10 cellular contexts compared by ENCODE assay signal in the genomic region with DNA sequence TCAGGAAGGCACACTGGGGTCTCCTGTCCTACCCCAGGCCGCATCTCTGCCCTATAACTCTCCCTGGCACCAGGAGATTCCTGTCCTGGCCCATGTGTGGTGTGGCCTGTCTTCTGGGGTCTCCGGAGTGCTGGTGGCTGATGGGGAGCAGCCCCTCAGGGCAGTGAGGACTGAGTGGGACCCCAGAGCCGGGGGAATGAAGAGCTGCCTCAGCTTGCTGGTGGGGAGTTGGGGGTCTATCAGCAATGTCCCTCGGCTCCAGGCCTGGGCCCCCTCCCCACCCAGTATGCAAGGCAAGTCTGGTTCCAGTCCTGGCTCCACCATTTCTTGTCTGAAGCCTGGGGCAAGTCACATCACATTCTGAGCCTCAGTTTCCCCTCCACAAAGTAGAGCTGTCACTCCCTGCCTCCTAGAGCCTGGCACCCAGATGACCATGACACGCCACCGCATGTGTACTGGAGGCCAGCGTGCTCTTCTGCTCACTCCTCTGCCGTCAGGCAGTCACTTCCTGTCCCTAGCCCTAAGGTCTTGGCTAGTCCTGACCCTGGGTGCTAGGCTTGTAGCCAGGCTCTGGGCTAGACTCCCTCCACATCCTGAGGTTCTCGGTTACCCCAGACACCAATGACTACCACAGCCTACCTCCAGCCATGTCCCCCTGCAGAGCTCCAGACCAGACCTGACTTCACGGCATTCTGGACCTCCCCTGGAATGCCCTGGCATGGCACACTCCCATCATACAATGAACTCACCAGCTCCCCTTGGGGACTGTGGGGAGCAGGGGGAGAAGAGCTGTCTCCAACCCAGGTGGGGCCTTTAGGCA. TPM values are rescaled to one million over a fixed set of nuclear protein-coding genes. Genes with fewer than 3 reads are reported as not detected.
DNase-seq lines count a peak whose midpoint lies in the region; ATAC-seq, FAIRE-seq and TF ChIP-seq lines count a peak whose summit lies in the region.
"Had no signal": no experiment of that assay in that cellular context is flagged by ENCODE, and none has a peak within 500 bp of the region (broad histone marks: within the 10 kb centered on the region; RNA-seq: fewer than 3 reads in every experiment).

No MANE protein-coding gene starts in this region.

- peaks cover 6% of the 10 kb centered on the region; the same call in 1 of the 2 replicates for H4K20me1 ChIP-seq in HepG2 (ENCODE audit: insufficient read depth, low read length)

- H3K27ac Mint-ChIP-seq in activated T-helper 1 cell treated with anti-CD3 and anti-CD28 coated beads, Interleukin-12 subunit alpha, Interleukin-12 subunit beta, Interleukin-2, Interleukin-4 antibody, amounts not matched to agents 30 ng/mL and 10 ng/mL and 1 ng/mL, durations not matched to agents 14 hours and 24 hours and 36 hours, result peak overlapping the region; percentile 24
- H3K27ac Mint-ChIP-seq in memory B cell, result peak overlapping the region; percentile 98

- TF ChIP-seq EP300 in HepG2 (IDR thresholded peaks at IDR 0.05; ENCODE audit: low read depth in 2 of 2, low read length in 2 of 2) (no peak), HepG2 (CRISPR knock-in tag; IDR thresholded peaks at IDR 0.05; ENCODE audit: borderline replicate concordance) (no peak)

- H3K9ac ChIP-seq in liver (ENCODE audit: low read depth in 1 of 2, low read length in 2 of 2) (no peak overlapping the region), HepG2 (ENCODE audit: insufficient read depth, low read depth, low read length) (no peak overlapping the region)

- no peak for ATAC-seq in HepG2
- ATAC-seq in memory B cell (ENCODE audit: low read depth), result no peak
- ATAC-seq in GM21717 (IDR thresholded peaks at IDR 0.05; ENCODE audit: unreplicated experiment), result no peak
- ATAC-seq in HG02973 (IDR thresholded peaks at IDR 0.05; ENCODE audit: unreplicated experiment), result no peak

- no peaks in the 10 kb centered on the region for H3K9me3 Mint-ChIP-seq in activated T-helper 1 cell treated with anti-CD3 and anti-CD28 coated beads, Interleukin-12 subunit alpha, Interleukin-12 subunit beta, Interleukin-2, Interleukin-4 antibody, amounts not matched to agents 30 ng/mL and 10 ng/mL and 1 ng/mL, durations not matched to agents 14 hours and 24 hours and 36 hours
- no peaks in the 10 kb centered on the region for H3K9me3 Mint-ChIP-seq in memory B cell

- POLR2A ChIA-PET in HepG2 (lab: Yijun Ruan, JAX), result no interaction called here

- H3K36me3 ChIP-seq in liver (ENCODE audit: control insufficient read depth in 4 of 4, insufficient read depth in 3 of 4, low read depth in 1 of 4, low read length in 3 of 4) (no peaks in the 10 kb centered on the region), HepG2 (replicated peaks in 1 of 2; ENCODE audit: control insufficient read depth in 1 of 2, insufficient read depth in 2 of 2, low read length in 2 of 2) (peaks cover 5 to 32% of the 10 kb centered on the region in 2 experiments; a peak in 4 of 5 replicates)
- H3K36me3 ChIP-seq: SJCRH30 had no signal

- no peak overlapping the region for H2AFZ ChIP-seq in HepG2 (ENCODE audit: low read length)

- H3K27me3 ChIP-seq in liver (ENCODE audit: control insufficient read depth in 4 of 4, insufficient read depth in 4 of 4, low read length in 3 of 4), result no peaks in the 10 kb centered on the region
- no peaks in the 10 kb centered on the region for H3K27me3 ChIP-seq in HepG2 (ENCODE audit: control insufficient read depth in 1 of 2, insufficient read depth in 2 of 2, low read length in 2 of 2)
- H3K27me3 ChIP-seq: SJCRH30 had no signal

- no peak for TF ChIP-seq RAD21 in liver (IDR thresholded peaks at IDR 0.05)
- TF ChIP-seq RAD21 in HepG2 (CRISPR knock-in tag; IDR thresholded peaks at IDR 0.05), result no peak

- H3K79me2 ChIP-seq in HepG2 (ENCODE audit: insufficient read depth, low read length), result peaks cover 86% of the 10 kb centered on the region

- H3K36me3 Mint-ChIP-seq in activated T-helper 1 cell treated with anti-CD3 and anti-CD28 coated beads, Interleukin-12 subunit alpha, Interleukin-12 subunit beta, Interleukin-2, Interleukin-4 antibody, amounts not matched to agents 30 ng/mL and 10 ng/mL and 1 ng/mL, durations not matched to agents 14 hours and 24 hours and 36 hours (ENCODE audit: low read depth), result peaks cover 5% of the 10 kb centered on the region
- peaks cover 4% of the 10 kb centered on the region for H3K36me3 Mint-ChIP-seq in memory B cell

- H3K4me1 ChIP-seq in liver (ENCODE audit: control insufficient read depth in 4 of 4, insufficient read depth in 4 of 4, low read length in 3 of 4) (peaks cover 6 to 23% (median 11%) of the 10 kb centered on the region in 4 donors), HepG2 (ENCODE audit: insufficient read depth, low read length) (peaks cover 64% of the 10 kb centered on the region)

- 83% methylated on average over 10 of the region's 10 CpGs for whole genome bisulfite sequencing in liver
- WGBS in HepG2 (ENCODE audit: low lambda C conversion rate), result 98% methylated on average over 8 of the region's 10 CpGs

- H3K4me3 ChIP-seq in liver (ENCODE audit: low read depth in 1 of 3, low read length in 3 of 3) (no peak overlapping the region), HepG2 (replicated peaks in 1 of 3; ENCODE audit: insufficient read depth in 1 of 3, low read depth in 2 of 3, low read length in 3 of 3) (no peak overlapping the region)
- H3K4me3 ChIP-seq: SJCRH30 had no signal

- in situ Hi-C loops in HepG2 (cut with HindIII; ENCODE audit: extremely low pct_ligation_motif_present, low pct_unique_long_range_greater_than_20kb), result no loop called here

- no peak overlapping the region for H3K4me3 Mint-ChIP-seq in activated T-helper 1 cell treated with anti-CD3 and anti-CD28 coated beads, Interleukin-12 subunit alpha, Interleukin-12 subunit beta, Interleukin-2, Interleukin-4 antibody, amounts not matched to agents 30 ng/mL and 10 ng/mL and 1 ng/mL, durations not matched to agents 14 hours and 24 hours and 36 hours
- H3K4me3 Mint-ChIP-seq in memory B cell, result peak overlapping the region; percentile 91

- TF ChIP-seq CTCF in liver (IDR thresholded peaks at IDR 0.05; ENCODE audit: low read depth, low read length, missing input control) (no peak), HepG2 (CRISPR knock-in tag; IDR thresholded peaks at IDR 0.05) (no peak)

- DNase-seq in HepG2 (ENCODE audit: low spot score), result no peak
- no peak for DNase-seq in activated T-helper 1 cell treated with anti-CD3 and anti-CD28 coated beads, Interleukin-12 subunit alpha, Interleukin-12 subunit beta, Interleukin-2, Interleukin-4 antibody, amounts not matched to agents 30 ng/mL and 10 ng/mL and 1 ng/mL, durations not matched to agents 14 hours and 24 hours and 36 hours (ENCODE audit: low spot score)
- no peak for DNase-seq in memory B cell (ENCODE audit: low spot score in 2 of 2)
- no peak for DNase-seq in stimulated activated naive CD4-positive, alpha-beta T cell (lab: John Stamatoyannopoulos, UW)
- DNase-seq in anterior cingulate cortex (lab: John Stamatoyannopoulos, UW), result no peak
- DNase-seq: SJCRH30 had no signal

- intact Hi-C loops in HepG2 (cut with micrococcal nuclease; ENCODE audit: unreplicated experiment), result no loop called here
- intact Hi-C loops in activated T-helper 1 cell treated with anti-CD3 and anti-CD28 coated beads, Interleukin-12 subunit alpha, Interleukin-12 subunit beta, Interleukin-2, Interleukin-4 antibody, amounts not matched to agents 30 ng/mL and 10 ng/mL and 1 ng/mL, durations not matched to agents 14 hours and 24 hours and 36 hours (cut with micrococcal nuclease), result no loop called here

- no peaks in the 10 kb centered on the region for H3K27me3 Mint-ChIP-seq in activated T-helper 1 cell treated with anti-CD3 and anti-CD28 coated beads, Interleukin-12 subunit alpha, Interleukin-12 subunit beta, Interleukin-2, Interleukin-4 antibody, amounts not matched to agents 30 ng/mL and 10 ng/mL and 1 ng/mL, durations not matched to agents 14 hours and 24 hours and 36 hours (ENCODE audit: insufficient read depth)
- no peaks in the 10 kb centered on the region for H3K27me3 Mint-ChIP-seq in memory B cell

- BruUV-seq in HepG2 (replicated peaks; lab: Mats Ljungman, UMichigan), result no TSS peak

- no peaks in the 10 kb centered on the region for H3K9me3 ChIP-seq in liver (ENCODE audit: control insufficient read depth in 4 of 4, low read length in 3 of 4)
- no peaks in the 10 kb centered on the region for H3K9me3 ChIP-seq in HepG2 (ENCODE audit: low read length)
- H3K9me3 ChIP-seq: SJCRH30 had no signal

- H3K4me2 ChIP-seq in HepG2 (ENCODE audit: low read depth, low read length), result no peak overlapping the region

- no peak for TF ChIP-seq POLR2A in HepG2 (IDR thresholded peaks at IDR 0.05; ENCODE audit: insufficient read depth in 1 of 2, low read depth in 2 of 2, low read length in 2 of 2)

- peak overlapping the region; percentile 33 to 84 for H3K27ac ChIP-seq in liver (ENCODE audit: low read depth in 1 of 2, low read length in 2 of 2)
- H3K27ac ChIP-seq in HepG2 (ENCODE audit: extremely low read length, insufficient read depth, low read length), result no peak overlapping the region
- H3K27ac ChIP-seq: C4-2B, SJCRH30 had no signal

- CTCF ChIA-PET in HepG2 (lab: Yijun Ruan, JAX; ENCODE audit: low intra/inter-chr PET ratio, low total read pairs), result no interaction called here

- peaks cover 56% of the 10 kb centered on the region for H3K4me1 Mint-ChIP-seq in activated T-helper 1 cell treated with anti-CD3 and anti-CD28 coated beads, Interleukin-12 subunit alpha, Interleukin-12 subunit beta, Interleukin-2, Interleukin-4 antibody, amounts not matched to agents 30 ng/mL and 10 ng/mL and 1 ng/mL, durations not matched to agents 14 hours and 24 hours and 36 hours (ENCODE audit: low read depth)
- peaks cover 79% of the 10 kb centered on the region for H3K4me1 Mint-ChIP-seq in memory B cell

- FAIRE-seq in HepG2 (lab: Jason Lieb, UNC), result no peak

RNA-seq across cellular contexts. Expression of a gene that starts 12.8 kb away (rescaled TPM):
- total RNA-seq in liver (10 to 100 TPM; 59.8 to 77.8 TPM), HepG2 (2016; rRNA removed; fragmentation: Illumina TruSeq; extraction: Trizol) (55.2 and 55.5 TPM in 2 replicates)
- polyA plus RNA-seq in liver (10 to 100 TPM; 14.4 to 27.2 TPM), HepG2 (2011; rRNA removed) (43.2 and 64.0 TPM in 2 replicates)
- 21.9 TPM in 2 replicates for total RNA-seq in HepG2 (2016; cell fraction: cytosol; rRNA removed; fragmentation: Illumina TruSeq; extraction: Trizol; ENCODE audit: low read depth)
- 49.1 and 52.3 TPM in 2 replicates for total RNA-seq in HepG2 (2016; cell fraction: insoluble cytoplasmic fraction; rRNA removed; fragmentation: Illumina TruSeq; extraction: Trizol)
- 15.6 and 18.1 TPM in 2 replicates for total RNA-seq in HepG2 (2016; cell fraction: membrane; rRNA removed; fragmentation: Illumina TruSeq; extraction: Trizol)
- 76.5 and 77.3 TPM in 2 replicates for total RNA-seq in HepG2 (2016; cell fraction: nucleus; rRNA removed; fragmentation: Illumina TruSeq; extraction: Trizol)
- 27.5 and 37.2 TPM in 2 replicates for polyA plus RNA-seq in HepG2 (2011; cell fraction: cytosol; rRNA removed)
- polyA plus RNA-seq in HepG2 (2011; cell fraction: nucleus; rRNA removed), result 341 and 362 TPM in 2 replicates
- 33.2 and 39.7 TPM in 2 replicates for polyA plus RNA-seq in HepG2 (2012)
- polyA plus RNA-seq in HepG2 (2016; cell fraction: cytosol; fragmentation: Illumina TruSeq; extraction: Trizol; ENCODE audit: low read depth), result 2.2 and 3.2 TPM in 2 replicates
- 40.0 and 49.8 TPM in 2 replicates for polyA plus RNA-seq in HepG2 (2016; cell fraction: insoluble cytoplasmic fraction; fragmentation: Illumina TruSeq; extraction: Trizol; ENCODE audit: low read depth)
- polyA plus RNA-seq in HepG2 (2016; cell fraction: membrane; fragmentation: Illumina TruSeq; extraction: Trizol; ENCODE audit: low read depth), result 5.5 and 6.6 TPM in 2 replicates
- 163 and 180 TPM in 2 replicates for polyA plus RNA-seq in HepG2 (2016; cell fraction: nucleus; fragmentation: Illumina TruSeq; extraction: Trizol; ENCODE audit: insufficient read depth, low read depth)
- 42.6 and 95.7 TPM in 2 replicates for polyA minus RNA-seq in HepG2 (2011; rRNA and poly(A)+ RNA removed; ENCODE audit: low replicate concordance)
- 32.2 and 38.2 TPM in 2 replicates for polyA minus RNA-seq in HepG2 (2011; cell fraction: cytosol; rRNA and poly(A)+ RNA removed)
- polyA minus RNA-seq in HepG2 (2011; cell fraction: nucleus; rRNA and poly(A)+ RNA removed), result 73.1 and 90.3 TPM in 2 replicates
- 78.8 and 88.6 TPM in 2 replicates for total RNA-seq in activated T-helper 1 cell treated with anti-CD3 and anti-CD28 coated beads, Interleukin-12 subunit alpha, Interleukin-12 subunit beta, Interleukin-2, Interleukin-4 antibody, amounts not matched to agents 30 ng/mL and 10 ng/mL and 1 ng/mL, durations not matched to agents 14 hours and 24 hours and 36 hours

RNA-seq across cellular contexts. Expression of a gene that starts 54.4 kb away (rescaled TPM):
- total RNA-seq in liver (100 to 1,000 TPM in 1 of 2 donors, 10 to 100 TPM in 1; 70.5 to 176 TPM), HepG2 (2016; rRNA removed; fragmentation: Illumina TruSeq; extraction: Trizol) (248 and 341 TPM in 2 replicates)
- polyA plus RNA-seq in liver (100 to 1,000 TPM; 287 to 328 TPM), HepG2 (2011; rRNA removed) (260 and 311 TPM in 2 replicates)
- 1,658 and 1,675 TPM in 2 replicates for total RNA-seq in HepG2 (2016; cell fraction: cytosol; rRNA removed; fragmentation: Illumina TruSeq; extraction: Trizol; ENCODE audit: low read depth)
- total RNA-seq in HepG2 (2016; cell fraction: insoluble cytoplasmic fraction; rRNA removed; fragmentation: Illumina TruSeq; extraction: Trizol), result 231 and 367 TPM in 2 replicates
- total RNA-seq in HepG2 (2016; cell fraction: membrane; rRNA removed; fragmentation: Illumina TruSeq; extraction: Trizol), result 1,130 and 1,245 TPM in 2 replicates
- total RNA-seq in HepG2 (2016; cell fraction: nucleus; rRNA removed; fragmentation: Illumina TruSeq; extraction: Trizol), result 138 and 147 TPM in 2 replicates
- polyA plus RNA-seq in HepG2 (2011; cell fraction: cytosol; rRNA removed), result 248 and 317 TPM in 2 replicates
- 146 and 149 TPM in 2 replicates for polyA plus RNA-seq in HepG2 (2011; cell fraction: nucleus; rRNA removed)
- 146 and 179 TPM in 2 replicates for polyA plus RNA-seq in HepG2 (2012)
- polyA plus RNA-seq in HepG2 (2016; cell fraction: cytosol; fragmentation: Illumina TruSeq; extraction: Trizol; ENCODE audit: low read depth), result 2,121 and 2,355 TPM in 2 replicates
- polyA plus RNA-seq in HepG2 (2016; cell fraction: insoluble cytoplasmic fraction; fragmentation: Illumina TruSeq; extraction: Trizol; ENCODE audit: low read depth), result 324 and 400 TPM in 2 replicates
- polyA plus RNA-seq in HepG2 (2016; cell fraction: membrane; fragmentation: Illumina TruSeq; extraction: Trizol; ENCODE audit: low read depth), result 1,491 and 1,549 TPM in 2 replicates
- polyA plus RNA-seq in HepG2 (2016; cell fraction: nucleus; fragmentation: Illumina TruSeq; extraction: Trizol; ENCODE audit: insufficient read depth, low read depth), result 357 and 378 TPM in 2 replicates
- 15.4 and 222 TPM in 2 replicates for polyA minus RNA-seq in HepG2 (2011; rRNA and poly(A)+ RNA removed; ENCODE audit: low replicate concordance)
- polyA minus RNA-seq in HepG2 (2011; cell fraction: cytosol; rRNA and poly(A)+ RNA removed), result 77.0 and 88.8 TPM in 2 replicates
- 41.4 and 44.8 TPM in 2 replicates for polyA minus RNA-seq in HepG2 (2011; cell fraction: nucleus; rRNA and poly(A)+ RNA removed)
- total RNA-seq in activated T-helper 1 cell treated with anti-CD3 and anti-CD28 coated beads, Interleukin-12 subunit alpha, Interleukin-12 subunit beta, Interleukin-2, Interleukin-4 antibody, amounts not matched to agents 30 ng/mL and 10 ng/mL and 1 ng/mL, durations not matched to agents 14 hours and 24 hours and 36 hours, result 19.8 and 23.9 TPM in 2 replicates
